In the genomic region with DNA sequence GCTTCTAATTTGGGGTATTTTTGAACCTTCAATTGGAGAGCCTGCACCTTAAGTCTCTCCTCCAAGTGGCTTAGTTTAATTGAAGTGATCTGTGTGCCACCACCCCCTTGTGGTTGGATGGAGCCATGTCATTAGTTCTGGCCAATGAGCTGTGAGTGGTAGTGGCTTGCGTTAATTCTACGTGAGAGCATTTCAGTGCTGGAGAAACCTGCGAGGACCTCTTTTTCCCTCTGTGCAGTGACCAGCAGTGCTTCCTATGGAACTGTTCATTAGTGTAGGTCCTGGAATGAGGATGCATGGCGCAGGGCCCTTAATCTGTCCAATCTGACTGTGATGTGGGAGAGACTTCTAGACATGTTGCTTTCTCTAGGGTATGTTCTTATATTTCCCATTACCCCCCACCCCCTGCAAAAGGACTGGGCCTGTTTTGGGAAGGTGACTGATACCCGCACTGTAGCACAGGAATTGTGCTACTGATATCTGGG, we compare ENCODE assay signal across 8 cellular contexts. TPM values are rescaled to one million over a fixed set of nuclear protein-coding genes. Genes with fewer than 3 reads are reported as not detected.
DNase-seq lines count a peak whose midpoint lies in the region; ATAC-seq, FAIRE-seq and TF ChIP-seq lines count a peak whose summit lies in the region.

No MANE protein-coding gene starts in this region.

- CTCF ChIA-PET in T-cell (lab: Charles Lee), result interaction anchor here (0.8 to 4.2 kb wide), 18 partner anchors 15 to 875 kb away, joined by 3 to 246 read pairs (median 5); no protein-coding TSS in a partner anchor

- peak; percentile 71 for TF ChIP-seq CTCF in GM12865 (IDR thresholded peaks at IDR 0.05; ENCODE audit: insufficient read depth, low read depth, low read length, missing control alignments)
- TF ChIP-seq CTCF in H9 (conservative IDR thresholded peaks at IDR 0.05), result peak; percentile 83
- TF ChIP-seq CTCF in MM.1S (IDR thresholded peaks at IDR 0.05; ENCODE audit: low read length), result peak; percentile 94
- peak; percentile 78 for TF ChIP-seq CTCF in astrocyte (IDR thresholded peaks at IDR 0.05; ENCODE audit: insufficient read depth, low read depth, low read length)

- DNase-seq in GM12865 (ENCODE audit: low read depth) (peak; percentile 84), H9 (peak; percentile 76), MM.1S (peak; percentile 86), T-cell (peak; percentile 32 to 75 (median 64)), astrocyte (ENCODE audit: low read depth) (peak; percentile 52), iPS-NIHi11 (ENCODE audit: low spot score) (peak; percentile 70), posterior vena cava (ENCODE audit: low spot score) (no peak)
- peak; percentile 20 to 49 for DNase-seq in stimulated activated CD4-positive, alpha-beta T cell treated with anti-CD3 and anti-CD28 coated beads, Interleukin-15, amount 100 ng/mL, for 1 hour (ENCODE audit: low read depth in 1 of 2, low spot score in 1 of 2)

- peaks cover 21% of the 10 kb centered on the region for H3F3A ChIP-seq in MM.1S (ENCODE audit: insufficient read depth, low read length)

- no peak overlapping the region for H2BK5ac ChIP-seq in H9 (ENCODE audit: insufficient read length, low read length)

- H3K14ac ChIP-seq in H9 (ENCODE audit: insufficient read depth, low read length), result no peak overlapping the region

- H3K4me3 ChIP-seq in GM12865 (ENCODE audit: low read depth, low read length) (no peak overlapping the region; the same call in 1 of the 2 replicates), MM.1S (ENCODE audit: low read length) (no peak overlapping the region), astrocyte (ENCODE audit: insufficient read depth, low read depth, low read length) (no peak overlapping the region)

- H3K4me1 ChIP-seq in H9 (ENCODE audit: insufficient read depth, low read length), result no peaks in the 10 kb centered on the region
- peaks cover 35% of the 10 kb centered on the region for H3K4me1 ChIP-seq in MM.1S (ENCODE audit: low read length)
- H3K4me1 ChIP-seq in astrocyte (ENCODE audit: insufficient read depth, low read length), result peaks cover 11% of the 10 kb centered on the region

- H2BK20ac ChIP-seq in H9 (ENCODE audit: low read depth, low read length, poor library complexity, severe bottlenecking), result no peak overlapping the region

- H3K23ac ChIP-seq in H9 (ENCODE audit: insufficient read length, low read depth, low read length), result no peak overlapping the region

- peaks cover 27 to 50% (median 36%) of the 10 kb centered on the region in 3 experiments for H3K36me3 Mint-ChIP-seq in H9 (ENCODE audit: insufficient read depth in 1 of 3, low read depth in 3 of 3)
- H3K36me3 Mint-ChIP-seq in T-cell, result no peaks in the 10 kb centered on the region
- peaks cover 15% of the 10 kb centered on the region for H3K36me3 Mint-ChIP-seq in astrocyte (ENCODE audit: low read depth, unreplicated experiment)

- H3K9me3 Mint-ChIP-seq in H9, result peaks cover 10 to 14% of the 10 kb centered on the region in 2 experiments
- H3K9me3 Mint-ChIP-seq in T-cell, result no peaks in the 10 kb centered on the region
- peaks cover 3% of the 10 kb centered on the region for H3K9me3 Mint-ChIP-seq in astrocyte (ENCODE audit: unreplicated experiment)

- H3K18ac ChIP-seq in H9 (ENCODE audit: insufficient read length, low read depth, low read length), result no peak overlapping the region

- no peak overlapping the region for H3K4me2 ChIP-seq in H9 (ENCODE audit: insufficient read depth, insufficient read length, low read length)
- peak overlapping the region; percentile 32; the same call in 1 of the 2 replicates for H3K4me2 ChIP-seq in MM.1S (ENCODE audit: low read depth, low read length)
- no peak overlapping the region for H3K4me2 ChIP-seq in astrocyte (ENCODE audit: low read length)

- FAIRE-seq in astrocyte (lab: Jason Lieb, UNC), result no peak

- H3K27ac Mint-ChIP-seq in H9 (peak overlapping the region in 1 of 3 experiments; percentile 56; a peak in 2 of 7 replicates), T-cell (no peak overlapping the region), astrocyte (ENCODE audit: unreplicated experiment) (no peak overlapping the region)

- H3K9me3 ChIP-seq in H9 (ENCODE audit: control insufficient read depth, low read depth, low read length) (no peaks in the 10 kb centered on the region), MM.1S (replicated peaks; ENCODE audit: insufficient read depth, low read length) (no peaks in the 10 kb centered on the region), astrocyte (ENCODE audit: insufficient read depth, low read depth, low read length) (no peaks in the 10 kb centered on the region)

- ATAC-seq in T-cell (replicated peaks in 1 of 4), result peak; percentile 51 to 63 (median 54)

- no peak overlapping the region for H4K91ac ChIP-seq in H9 (ENCODE audit: insufficient read length, low read depth, low read length)

- no peak overlapping the region for H2BK12ac ChIP-seq in H9 (ENCODE audit: insufficient read length, low read depth, low read length)

- no peak overlapping the region for H3K27ac ChIP-seq in H9 (ENCODE audit: insufficient read length, low read depth, low read length)
- H3K27ac ChIP-seq in MM.1S (ENCODE audit: low read length), result no peak overlapping the region; the same call in 1 of the 2 replicates
- no peak overlapping the region for H3K27ac ChIP-seq in astrocyte (ENCODE audit: low read depth, low read length)

- H2AK5ac ChIP-seq in H9 (ENCODE audit: insufficient read length, low read length), result no peak overlapping the region

- no peak overlapping the region for H3K4ac ChIP-seq in H9 (ENCODE audit: low read depth, low read length)

- H4K8ac ChIP-seq in H9 (replicated peaks; ENCODE audit: insufficient read length, low read depth, low read length), result no peak overlapping the region

- no peak overlapping the region for H4K5ac ChIP-seq in H9 (ENCODE audit: insufficient read length, low read depth, low read length)

- H3K79me2 ChIP-seq in H9 (ENCODE audit: insufficient read depth, low read length) (peaks cover 9% of the 10 kb centered on the region; the same call in 1 of the 2 replicates), MM.1S (ENCODE audit: low read length) (peaks cover 22% of the 10 kb centered on the region), astrocyte (ENCODE audit: insufficient read depth, low read length) (peaks cover 53% of the 10 kb centered on the region)

- H2AFZ ChIP-seq in H9 (ENCODE audit: low read length) (no peak overlapping the region), MM.1S (ENCODE audit: low read length) (no peak overlapping the region), astrocyte (ENCODE audit: low read depth, low read length) (no peak overlapping the region)

- no peak overlapping the region for H2BK15ac ChIP-seq in H9 (ENCODE audit: low read depth, low read length)

- no peak overlapping the region for H3T11ph ChIP-seq in H9 (ENCODE audit: low read length)

- WGBS in H9 (ENCODE audit: extremely low coverage, insufficient read length, low lambda C conversion rate), result no CpG with 5 or more reads among the region's 5 CpGs

- H3K4me3 Mint-ChIP-seq in H9 (no peak overlapping the region), T-cell (no peak overlapping the region), astrocyte (ENCODE audit: unreplicated experiment) (peak overlapping the region; percentile 64)

- no peak overlapping the region for H3K56ac ChIP-seq in H9 (ENCODE audit: insufficient read length, low read depth, low read length)

- no peak overlapping the region for H3K9ac ChIP-seq in H9 (ENCODE audit: extremely low read depth, insufficient read length, low read length)
- no peak overlapping the region for H3K9ac ChIP-seq in MM.1S (ENCODE audit: low read length)
- H3K9ac ChIP-seq in astrocyte (ENCODE audit: low read length), result no peak overlapping the region

- H3K27me3 Mint-ChIP-seq in H9 (ENCODE audit: low read depth), result no peaks in the 10 kb centered on the region; the same call in 1 of the 2 replicates
- no peaks in the 10 kb centered on the region for H3K27me3 Mint-ChIP-seq in T-cell
- no peaks in the 10 kb centered on the region for H3K27me3 Mint-ChIP-seq in astrocyte (ENCODE audit: low read depth, unreplicated experiment)

- peaks cover 36 to 45% of the 10 kb centered on the region in 2 experiments for H3K4me1 Mint-ChIP-seq in H9
- peaks cover 19 to 37% (median 28%) of the 10 kb centered on the region in 3 donors for H3K4me1 Mint-ChIP-seq in T-cell
- peaks cover 8% of the 10 kb centered on the region for H3K4me1 Mint-ChIP-seq in astrocyte (ENCODE audit: low read depth, unreplicated experiment)

- peaks cover 6% of the 10 kb centered on the region for H3K23me2 ChIP-seq in H9 (ENCODE audit: insufficient read length, low read depth, low read length, poor library complexity, severe bottlenecking)

- no peaks in the 10 kb centered on the region for H3K79me1 ChIP-seq in H9 (ENCODE audit: insufficient read depth, low read depth, low read length, poor library complexity, severe bottlenecking)

- H2BK120ac ChIP-seq in H9 (ENCODE audit: low read depth, low read length, poor library complexity, severe bottlenecking), result no peak overlapping the region

- H4K20me1 ChIP-seq in H9 (ENCODE audit: control insufficient read depth, insufficient read depth, insufficient read length) (no peaks in the 10 kb centered on the region), MM.1S (ENCODE audit: insufficient read depth, low read length) (0 out of 2 replicates have a peak, but pooled peaks cover 5% of the 10 kb centered on the region), astrocyte (ENCODE audit: insufficient read depth, low read length) (peaks cover 49% of the 10 kb centered on the region)

- H3K9me2 ChIP-seq in MM.1S (replicated peaks; ENCODE audit: insufficient read depth, low read length), result no peaks in the 10 kb centered on the region

- H3K27me3 ChIP-seq in H9 (ENCODE audit: insufficient read depth, low read length), result no peaks in the 10 kb centered on the region
- no peaks in the 10 kb centered on the region for H3K27me3 ChIP-seq in MM.1S (replicated peaks; ENCODE audit: insufficient read depth, low read length)
- no peaks in the 10 kb centered on the region for H3K27me3 ChIP-seq in astrocyte (ENCODE audit: insufficient read depth, low read length)

- H3K36me3 ChIP-seq in MM.1S (replicated peaks; ENCODE audit: insufficient read depth, low read length) (no peaks in the 10 kb centered on the region), astrocyte (ENCODE audit: insufficient read depth, low read length) (peaks cover 7% of the 10 kb centered on the region)

- intact Hi-C loops in posterior vena cava (cut with DNase I), result no loop called here

- POLR2A ChIA-PET in T-cell (lab: Charles Lee), result interaction anchor here (0.5 to 1.0 kb wide), 5 partner anchors 19 to 1160 kb away, joined by 3 to 4 read pairs (median 4); no protein-coding TSS in a partner anchor

RNA-seq across cellular contexts. Expression of a gene that starts 3.8 kb away (rescaled TPM):
- total RNA-seq in H9 (2021) (23.1 and 23.3 TPM in 2 replicates), T-cell (1 to 10 TPM; 2.0 to 4.8 (median 3.3) TPM), astrocyte (12.4 TPM in 2 replicates), posterior vena cava (10 to 100 TPM; 12.8 to 18.1 TPM)

RNA-seq across cellular contexts. Expression of a gene that starts 17.1 kb away (rescaled TPM):
- total RNA-seq in H9 (2021) (44.3 and 49.6 TPM in 2 replicates), T-cell (10 to 100 TPM; 17.7 to 29.9 (median 26.1) TPM), astrocyte (30.8 and 34.5 TPM in 2 replicates), posterior vena cava (10 to 100 TPM; 22.0 to 23.6 TPM)

RNA-seq across cellular contexts. Expression of a gene that starts 49.7 kb away (rescaled TPM):
- total RNA-seq in H9 (2021) (32.7 and 35.2 TPM in 2 replicates), T-cell (10 to 100 TPM; 39.9 to 73.3 (median 65.6) TPM), astrocyte (43.9 and 44.7 TPM in 2 replicates), posterior vena cava (10 to 100 TPM; 44.7 to 49.4 TPM)
